In genomic region chr2:166637051-166637450, GRCh38 we compare ENCODE assay signal across 18 cellular contexts.
DNase-seq lines count a peak whose midpoint lies in the region; ATAC-seq, FAIRE-seq and TF ChIP-seq lines count a peak whose summit lies in the region.
"Had no signal": no experiment of that assay in that cellular context is flagged by ENCODE, and none has a peak within 500 bp of the region (broad histone marks: within the 10 kb centered on the region; RNA-seq: fewer than 3 reads in every experiment).

No MANE protein-coding gene starts in this region.

- no peaks in the 10 kb centered on the region for H3K27me3 ChIP-seq in IMR-90 (ENCODE audit: control insufficient read depth, insufficient read depth, low read length)
- H3K27me3 ChIP-seq in K562 (ENCODE audit: control insufficient read depth in 2 of 2, insufficient read depth in 2 of 2, low read length in 2 of 2): no peaks in the 10 kb centered on the region
- H3K27me3 ChIP-seq in naive thymus-derived CD4-positive, alpha-beta T cell (ENCODE audit: control insufficient read depth in 2 of 2, insufficient read depth in 2 of 2, low read length in 2 of 2): no peaks in the 10 kb centered on the region
- H3K27me3 ChIP-seq: BLaER1 had no signal

- H3K27ac ChIP-seq in IMR-90 (ENCODE audit: insufficient read depth, low read length): no peak overlapping the region
- no peak overlapping the region for H3K27ac ChIP-seq in K562 (ENCODE audit: extremely low read depth, low read depth, low read length)
- H3K27ac ChIP-seq in naive thymus-derived CD4-positive, alpha-beta T cell (ENCODE audit: low read depth, low read length): no peak overlapping the region
- H3K27ac ChIP-seq: BLaER1 had no signal

- H2BK20ac ChIP-seq in IMR-90 (ENCODE audit: low read depth, low read length): no peak overlapping the region

- H3K9ac ChIP-seq in IMR-90 (ENCODE audit: low read depth, low read length) (no peak overlapping the region), K562 (ENCODE audit: insufficient read depth in 1 of 2, low read depth in 2 of 2, low read length in 2 of 2) (no peak overlapping the region)
- H3K9ac ChIP-seq: BLaER1 had no signal

- H2AFZ ChIP-seq in IMR-90 (replicated peaks; ENCODE audit: low read length, poor library complexity) (no peak overlapping the region), K562 (ENCODE audit: low read depth, low read length) (no peak overlapping the region)
- H2AFZ ChIP-seq: GM23338 had no signal

- no peak overlapping the region for H3K4me3 Mint-ChIP-seq in naive thymus-derived CD4-positive, alpha-beta T cell
- H3K4me3 Mint-ChIP-seq: CD14-positive monocyte; CD4-positive, alpha-beta memory T cell; GM23338 had no signal

- no peak overlapping the region for H3K14ac ChIP-seq in IMR-90 (replicated peaks; ENCODE audit: low read depth, low read length)

- TF ChIP-seq POLR2A in IMR-90 (IDR thresholded peaks at IDR 0.05; ENCODE audit: low read depth, low read length): no peak
- TF ChIP-seq POLR2A in K562 (conservative IDR thresholded peaks at IDR 0.05): no peak

- no peak overlapping the region for H2AK9ac ChIP-seq in IMR-90 (replicated peaks; ENCODE audit: low read depth, low read length, poor library complexity)

- DNase-seq in NCI-H2029 (lab: John Stamatoyannopoulos, UW) (peak; percentile 3), NCI-H2029 treated with DMSO at 0.1 percent for 48 hours (lab: John Stamatoyannopoulos, UW) (no peak), IMR-90 (peak; percentile 44), K562 (ENCODE audit: extremely low read depth in 1 of 4, low spot score in 3 of 4) (no peak), left colon (no peak), activated gamma-delta T cell treated with Interleukin-2 at 50 U/mL for 16 hours (no peak)
- no peak for DNase-seq in activated CD8-positive, alpha-beta memory T cell treated with anti-CD3 and anti-CD28 coated beads for 24 hours
- no peak for DNase-seq in naive thymus-derived CD4-positive, alpha-beta T cell
- DNase-seq: 8988T; CD4-positive, alpha-beta memory T cell; GDM1; H7 had no signal

- TF ChIP-seq RAD21 in IMR-90 (IDR thresholded peaks at IDR 0.05; ENCODE audit: low read length) (no peak), K562 (CRISPR knock-in tag; conservative IDR thresholded peaks at IDR 0.05 in 1 of 2, IDR thresholded peaks at IDR 0.05 in 1 of 2) (no peak)

- 0 out of 2 replicates have a peak, but pooled peaks cover 2% of the 10 kb centered on the region for H3K9me3 ChIP-seq in IMR-90 (ENCODE audit: control insufficient read depth, insufficient read depth, low read length)
- no peaks in the 10 kb centered on the region; the same call in 1 of the 2 replicates for H3K9me3 ChIP-seq in K562 (replicated peaks; ENCODE audit: control insufficient read depth, insufficient read depth, low read depth, low read length)
- no peaks in the 10 kb centered on the region for H3K9me3 ChIP-seq in naive thymus-derived CD4-positive, alpha-beta T cell (ENCODE audit: control insufficient read depth in 2 of 3, low read length in 3 of 3)

- CTCF ChIA-PET in IMR-90 (lab: Yijun Ruan, JAX): no interaction called here
- CTCF ChIA-PET in K562 (lab: Yijun Ruan, JAX; ENCODE audit: low intra/inter-chr PET ratio): no interaction called here
- CTCF ChIA-PET in naive thymus-derived CD4-positive, alpha-beta T cell (lab: Charles Lee): no interaction called here

- peaks cover 0 to 10% (median 0%) of the 10 kb centered on the region in 5 donors for H3K27me3 Mint-ChIP-seq in naive thymus-derived CD4-positive, alpha-beta T cell
- H3K27me3 Mint-ChIP-seq: CD4-positive, alpha-beta memory T cell had no signal

- ATAC-seq in IMR-90 (ENCODE audit: low read depth): no peak
- ATAC-seq in K562: no peak
- ATAC-seq in left colon: peak; percentile 37
- ATAC-seq in naive thymus-derived CD4-positive, alpha-beta T cell: no peak
- ATAC-seq: GM23338 had no signal

- H3K23ac ChIP-seq in IMR-90 (ENCODE audit: low read depth, low read length): no peak overlapping the region

- no peaks in the 10 kb centered on the region for H3K79me1 ChIP-seq in IMR-90 (ENCODE audit: low read depth in 1 of 2, low read length in 2 of 2)

- TF ChIP-seq CTCF in IMR-90 (conservative IDR thresholded peaks at IDR 0.05; ENCODE audit: low read depth, low read length) (no peak), K562 (IDR thresholded peaks at IDR 0.05 in 2 of 3, conservative IDR thresholded peaks at IDR 0.05 in 1 of 3; ENCODE audit: insufficient read depth in 2 of 3, low read depth in 1 of 3, low read length in 3 of 3) (no peak)

- H2AK5ac ChIP-seq in IMR-90 (ENCODE audit: low read depth, low read length): no peak overlapping the region

- H3K36me3 ChIP-seq in IMR-90 (ENCODE audit: control insufficient read depth, insufficient read depth, low read length) (no peaks in the 10 kb centered on the region), K562 (ENCODE audit: control insufficient read depth, insufficient read depth, low read length) (no peaks in the 10 kb centered on the region)
- H3K36me3 ChIP-seq in naive thymus-derived CD4-positive, alpha-beta T cell (ENCODE audit: control insufficient read depth in 2 of 3, insufficient read depth in 3 of 3, low read length in 3 of 3): no peaks in the 10 kb centered on the region
- H3K36me3 ChIP-seq: BLaER1 had no signal

- no peak overlapping the region for H4K5ac ChIP-seq in IMR-90 (ENCODE audit: low read depth, low read length)

- POLR2A ChIA-PET in IMR-90 (lab: Charles Lee; ENCODE audit: unreplicated experiment): no interaction called here
- POLR2A ChIA-PET in K562 (lab: Yijun Ruan, JAX): interaction anchor here (0.6 kb wide), 1 partner anchor 418 kb away, joined by 3 read pairs; no protein-coding TSS in a partner anchor
- POLR2A ChIA-PET in naive thymus-derived CD4-positive, alpha-beta T cell (lab: Charles Lee): no interaction called here

- H3K4me2 ChIP-seq in IMR-90 (ENCODE audit: low read depth, low read length) (no peak overlapping the region), K562 (ENCODE audit: insufficient read depth, low read length) (no peak overlapping the region)
- H3K4me2 ChIP-seq: BLaER1, GM23338 had no signal

- no TSS peak for BruUV-seq in IMR-90 (replicated peaks; lab: Mats Ljungman, UMichigan)
- no TSS peak for BruUV-seq in K562 (replicated peaks; lab: Mats Ljungman, UMichigan)

- H4K8ac ChIP-seq in IMR-90 (ENCODE audit: low read depth in 2 of 2, low read length in 2 of 2): no peak overlapping the region

- no peak overlapping the region for H3K27ac Mint-ChIP-seq in naive thymus-derived CD4-positive, alpha-beta T cell
- H3K27ac Mint-ChIP-seq: CD14-positive monocyte; CD4-positive, alpha-beta memory T cell; GM23338 had no signal

- no peak overlapping the region for H3K4ac ChIP-seq in IMR-90 (ENCODE audit: low read depth, low read length)

- H4K20me1 ChIP-seq in IMR-90 (ENCODE audit: insufficient read depth, low read length) (no peaks in the 10 kb centered on the region), K562 (replicated peaks; ENCODE audit: control insufficient read depth, insufficient read depth, low read length) (no peaks in the 10 kb centered on the region)
- H4K20me1 ChIP-seq: BLaER1 had no signal

- H2BK15ac ChIP-seq in IMR-90 (ENCODE audit: low read depth, low read length): no peak overlapping the region

- no peak overlapping the region for H3K56ac ChIP-seq in IMR-90 (ENCODE audit: extremely low read depth, insufficient read depth, low read length)

- H3K79me2 ChIP-seq in K562 (ENCODE audit: control insufficient read depth, insufficient read depth, low read length): no peaks in the 10 kb centered on the region

- no peak overlapping the region for H2BK120ac ChIP-seq in IMR-90 (ENCODE audit: low read depth, low read length)

- H3K9me3 Mint-ChIP-seq in naive thymus-derived CD4-positive, alpha-beta T cell: peaks cover 0 to 13% (median 0%) of the 10 kb centered on the region in 11 donors
- H3K9me3 Mint-ChIP-seq: GM23338 had no signal

- FAIRE-seq in K562 (lab: Jason Lieb, UNC): no peak
- FAIRE-seq: GM12892, GM18507, HTR-8/SVneo had no signal

- dilution Hi-C loops in IMR-90 (cut with HindIII; ENCODE audit: low sequenced_read_pairs, unreplicated experiment): no loop called here

- WGBS in IMR-90 (ENCODE audit: extremely low coverage in 2 of 2, insufficient read length in 1 of 2), 2 experiments: no CpG with 5 or more reads among the region's 1 CpG
- 0% methylated on average over 1 of the region's 1 CpG for WGBS in K562 (ENCODE audit: insufficient coverage, low coverage, missing lambda C conversion rate)

- no peaks in the 10 kb centered on the region for H3K4me1 ChIP-seq in IMR-90 (ENCODE audit: control insufficient read depth, insufficient read depth, low read length)
- H3K4me1 ChIP-seq in K562 (replicated peaks in 1 of 2; ENCODE audit: control insufficient read depth in 2 of 2, insufficient read depth in 2 of 2, low read length in 2 of 2): no peaks in the 10 kb centered on the region
- no peaks in the 10 kb centered on the region for H3K4me1 ChIP-seq in naive thymus-derived CD4-positive, alpha-beta T cell (ENCODE audit: control insufficient read depth in 2 of 2, insufficient read depth in 2 of 2, low read length in 2 of 2)

- in situ Hi-C loops in IMR-90 (cut with MboI; ENCODE audit: low sequenced_read_pairs): no loop called here
- in situ Hi-C loops in K562 (cut with MboI): no loop called here

- no peak overlapping the region for H2BK5ac ChIP-seq in IMR-90 (ENCODE audit: low read depth, low read length, poor library complexity, severe bottlenecking)

- no peak overlapping the region for H4K91ac ChIP-seq in IMR-90 (ENCODE audit: insufficient read depth, low read depth, low read length)

- intact Hi-C loops in IMR-90 (cut with micrococcal nuclease): no loop called here
- intact Hi-C loops in K562 (cut with micrococcal nuclease): no loop called here
- intact Hi-C loops in left colon (cut with DNase I, micrococcal nuclease): no loop called here
- intact Hi-C loops in naive thymus-derived CD4-positive, alpha-beta T cell (cut with micrococcal nuclease): no loop called here

- peaks cover 0 to 1% (median 0%) of the 10 kb centered on the region in 7 donors for H3K4me1 Mint-ChIP-seq in naive thymus-derived CD4-positive, alpha-beta T cell
- H3K4me1 Mint-ChIP-seq: CD14-positive monocyte; CD4-positive, alpha-beta memory T cell had no signal

- H3K18ac ChIP-seq in IMR-90 (ENCODE audit: low read depth, low read length): no peak overlapping the region

- TF ChIP-seq EP300 in K562 (IDR thresholded peaks at IDR 0.05; ENCODE audit: low read length): no peak

- H3K4me3 ChIP-seq in IMR-90 (ENCODE audit: insufficient read depth, low read depth, low read length) (no peak overlapping the region), K562 (no peak overlapping the region)
- no peak overlapping the region for H3K4me3 ChIP-seq in naive thymus-derived CD4-positive, alpha-beta T cell (ENCODE audit: low read length)
- H3K4me3 ChIP-seq: BLaER1, GM23338 had no signal

- H3K36me3 Mint-ChIP-seq in naive thymus-derived CD4-positive, alpha-beta T cell: no peaks in the 10 kb centered on the region
- H3K36me3 Mint-ChIP-seq: CD14-positive monocyte; CD4-positive, alpha-beta memory T cell had no signal

- no peaks in the 10 kb centered on the region for H3K9me1 ChIP-seq in IMR-90 (ENCODE audit: insufficient read depth, low read length)
- no peaks in the 10 kb centered on the region for H3K9me1 ChIP-seq in K562 (ENCODE audit: control insufficient read depth, insufficient read depth, low read length)

TF ChIP-seq in IMR-90, 13 proteins besides CTCF, POLR2A, EP300 and RAD21 (continues in another document):
- no peak for TF ChIP-seq FOS (IDR thresholded peaks at IDR 0.05; ENCODE audit: low read depth, low read length)

Comparison
In these comparisons a context has a peak if more than half of its experiments do, and no peak if none do; other contexts are left out.
1. DNase-seq: peak in NCI-H2029 (single experiment) and IMR-90 (single experiment); none in NCI-H2029 treated with DMSO at 0.1 percent for 48 hours (single experiment), K562 (0 of 4), left colon (0 of 2), activated CD8-positive, alpha-beta memory T cell treated with anti-CD3 and anti-CD28 coated beads for 24 hours (single experiment), activated gamma-delta T cell treated with Interleukin-2 at 50 U/mL for 16 hours (single experiment) and naive thymus-derived CD4-positive, alpha-beta T cell (0 of 9).